8 cellular contexts compared by ENCODE assay signal in the genomic region with DNA sequence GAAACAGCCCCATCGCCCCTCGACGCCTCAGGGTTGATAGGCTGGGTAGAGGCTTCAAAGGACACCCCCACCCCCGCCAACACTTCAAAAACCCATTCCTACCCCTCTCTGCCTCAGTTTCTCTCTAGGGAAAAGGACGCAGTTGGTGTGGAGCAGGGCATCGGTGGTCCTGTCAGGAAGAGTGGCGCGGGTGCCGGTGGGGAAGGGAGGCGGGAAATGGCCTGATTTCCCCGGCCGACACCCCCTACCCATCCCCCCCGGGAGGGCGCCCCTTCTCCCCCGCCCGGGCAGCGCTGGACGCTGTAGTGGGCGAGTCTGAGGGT. TPM values are rescaled to one million over a fixed set of nuclear protein-coding genes. Genes with fewer than 3 reads are reported as not detected.
DNase-seq lines count a peak whose midpoint lies in the region; ATAC-seq and TF ChIP-seq lines count a peak whose summit lies in the region.

No MANE protein-coding gene starts in this region.

- peaks cover 11% of the 10 kb centered on the region for H3F3A ChIP-seq in SK-N-SH (replicated peaks; ENCODE audit: insufficient read depth)

- ATAC-seq in GM21825 (IDR thresholded peaks at IDR 0.05; ENCODE audit: unreplicated experiment): no peak

- H3K4me1 Mint-ChIP-seq in activated naive CD4-positive, alpha-beta T cell treated with anti-CD3 and anti-CD28 coated beads, Interleukin-2, amount 50 U/mL, for 24 hours: peaks cover 13% of the 10 kb centered on the region
- H3K4me1 Mint-ChIP-seq in glutamatergic neuron (ENCODE audit: low read depth, unreplicated experiment): peaks cover 16% of the 10 kb centered on the region

- H3K27me3 Mint-ChIP-seq in activated naive CD4-positive, alpha-beta T cell treated with anti-CD3 and anti-CD28 coated beads, Interleukin-2, amount 50 U/mL, for 24 hours: no peaks in the 10 kb centered on the region
- peaks cover 15% of the 10 kb centered on the region for H3K27me3 Mint-ChIP-seq in glutamatergic neuron (ENCODE audit: unreplicated experiment)

- no peaks in the 10 kb centered on the region for H4K20me1 ChIP-seq in SK-N-SH (ENCODE audit: insufficient read depth)

- H3K79me2 ChIP-seq in SK-N-SH (ENCODE audit: insufficient read depth): peaks cover 17% of the 10 kb centered on the region

- no peak for DNase-seq in activated naive CD4-positive, alpha-beta T cell treated with anti-CD3 and anti-CD28 coated beads, Interleukin-2, amount 50 U/mL, for 16 hours
- no peak for DNase-seq in SK-N-SH
- no peak for DNase-seq in glutamatergic neuron
- no peak for DNase-seq in spleen
- DNase-seq in AG20443 (ENCODE audit: low spot score): no peak
- no peak for DNase-seq in activated CD4-positive, alpha-beta T cell treated with anti-CD3 and anti-CD28 coated beads, Interleukin-2, amount 50 U/mL, for 1 hour

- H3K4me1 ChIP-seq in SK-N-SH (ENCODE audit: control insufficient read depth in 1 of 2, insufficient read depth in 2 of 2, low read depth in 1 of 2, low read length in 1 of 2) (peaks cover 0 to 16% of the 10 kb centered on the region in 2 experiments; a peak in 2 of 4 replicates), spleen (peaks cover 0 to 34% (median 24%) of the 10 kb centered on the region in 6 donors)

- no peak for TF ChIP-seq RAD21 in SK-N-SH (IDR thresholded peaks at IDR 0.05; ENCODE audit: low read length)

- WGBS in SK-N-SH (ENCODE audit: low lambda C conversion rate): 7% methylated on average over 3 of the region's 19 CpGs
- WGBS in spleen, 5 donors: 0 to 2% (median 1%) methylated on average over 6 to 19 of the region's 19 CpGs

- TF ChIP-seq CTCF in SK-N-SH (IDR thresholded peaks at IDR 0.05): no peak
- no peak for TF ChIP-seq CTCF in glutamatergic neuron (IDR thresholded peaks at IDR 0.05; ENCODE audit: partially characterized antibody, unreplicated experiment)
- TF ChIP-seq CTCF in spleen (IDR thresholded peaks at IDR 0.05 in 8 of 11, conservative IDR thresholded peaks at IDR 0.05 in 3 of 11): no peak

- H3K4me3 ChIP-seq in SK-N-SH (ENCODE audit: low read depth in 2 of 2, low read length in 1 of 2) (peak overlapping the region; percentile 62 to 88), spleen (peak overlapping the region; percentile 71 to 92 (median 80))

- peak overlapping the region; percentile 99 for H3K4me2 ChIP-seq in SK-N-SH

- POLR2A ChIA-PET in SK-N-SH (lab: Yijun Ruan, JAX): interaction anchor here (0.6 to 3.9 kb wide), 11 partner anchors 14 to 196 kb away, joined by 3 to 39 read pairs (median 7); a partner anchor contains a TSS

- CTCF ChIA-PET in SK-N-SH (lab: Yijun Ruan, JAX): interaction anchor here (1.8 to 5.6 kb wide), 3 partner anchors 8 to 50 kb away, joined by 5 to 65 read pairs (median 13); a partner anchor contains a TSS

- H3K9me3 ChIP-seq in SK-N-SH: no peaks in the 10 kb centered on the region; the same call in 1 of the 2 replicates
- no peaks in the 10 kb centered on the region for H3K9me3 ChIP-seq in spleen

- H3K4me3 Mint-ChIP-seq in activated naive CD4-positive, alpha-beta T cell treated with anti-CD3 and anti-CD28 coated beads, Interleukin-2, amount 50 U/mL, for 24 hours: peak overlapping the region; percentile 94
- H3K4me3 Mint-ChIP-seq in glutamatergic neuron (ENCODE audit: unreplicated experiment): peak overlapping the region; percentile 83

- intact Hi-C loops in spleen (cut with DNase I; ENCODE audit: low total_unique reads): no loop called here

- no peaks in the 10 kb centered on the region for H3K36me3 Mint-ChIP-seq in activated naive CD4-positive, alpha-beta T cell treated with anti-CD3 and anti-CD28 coated beads, Interleukin-2, amount 50 U/mL, for 24 hours
- no peaks in the 10 kb centered on the region for H3K36me3 Mint-ChIP-seq in glutamatergic neuron (ENCODE audit: unreplicated experiment)

- H3K27ac ChIP-seq in SK-N-SH (ENCODE audit: low read depth in 2 of 2, low read length in 1 of 2): peak overlapping the region; percentile 97 to 98
- H3K27ac ChIP-seq in spleen: peak overlapping the region; percentile 57 to 90 (median 85)

- H3K36me3 ChIP-seq in SK-N-SH (replicated peaks in 1 of 2; ENCODE audit: control insufficient read depth in 1 of 2, insufficient read depth in 2 of 2, low read length in 1 of 2) (peaks cover 6 to 11% of the 10 kb centered on the region in 2 experiments), spleen (peaks cover 0 to 15% (median 0%) of the 10 kb centered on the region in 6 donors)

- no peak overlapping the region; the same call in 1 of the 2 replicates for H2AFZ ChIP-seq in SK-N-SH (ENCODE audit: low read depth)

- H3K9ac ChIP-seq in SK-N-SH: peak overlapping the region; percentile 93

- no peaks in the 10 kb centered on the region for H3K9me3 Mint-ChIP-seq in activated naive CD4-positive, alpha-beta T cell treated with anti-CD3 and anti-CD28 coated beads, Interleukin-2, amount 50 U/mL, for 24 hours
- H3K9me3 Mint-ChIP-seq in glutamatergic neuron (ENCODE audit: unreplicated experiment): peaks cover 17% of the 10 kb centered on the region

- TF ChIP-seq POLR2A in spleen (IDR thresholded peaks at IDR 0.05): no peak

- H3K27me3 ChIP-seq in SK-N-SH (ENCODE audit: insufficient read depth): no peaks in the 10 kb centered on the region
- peaks cover 0 to 9% (median 0%) of the 10 kb centered on the region in 7 donors for H3K27me3 ChIP-seq in spleen (replicated peaks in 1 of 7)

- TF ChIP-seq EP300 in SK-N-SH (IDR thresholded peaks at IDR 0.05; ENCODE audit: borderline replicate concordance in 1 of 2, low read depth in 1 of 2, low read length in 1 of 2): no peak

- H3K27ac Mint-ChIP-seq in activated naive CD4-positive, alpha-beta T cell treated with anti-CD3 and anti-CD28 coated beads, Interleukin-2, amount 50 U/mL, for 24 hours: no peak overlapping the region
- peak overlapping the region; percentile 100 for H3K27ac Mint-ChIP-seq in glutamatergic neuron (ENCODE audit: unreplicated experiment)

- no peaks in the 10 kb centered on the region for H3K9me2 ChIP-seq in SK-N-SH

TF ChIP-seq in SK-N-SH, 30 proteins besides CTCF, POLR2A, EP300 and RAD21:
- TF ChIP-seq MEF2A (IDR thresholded peaks at IDR 0.05; ENCODE audit: borderline replicate concordance, low read depth) (no peak), EZH2phosphoT487 (IDR thresholded peaks at IDR 0.05; ENCODE audit: borderline replicate concordance, low read depth) (no peak)

RNA-seq across cellular contexts. Expression of a gene that starts 0.4 kb away (rescaled TPM):
- polyA plus RNA-seq in SK-N-SH (2012; rRNA removed): 88.6 and 146 TPM in 2 replicates
- 54.7 and 100 TPM in 2 replicates for polyA plus RNA-seq in SK-N-SH (2012; cell fraction: cytosol; rRNA removed)
- polyA plus RNA-seq in SK-N-SH (2012; cell fraction: nucleus; rRNA removed): 63.6 and 88.9 TPM in 2 replicates
- 89.3 TPM for total RNA-seq in glutamatergic neuron (ENCODE audit: unreplicated experiment)
- 10 to 100 TPM; 10.9 to 26.3 (median 18.2) TPM for total RNA-seq in spleen
- 10 to 100 TPM; 10.5 to 13.4 (median 12.8) TPM for polyA plus RNA-seq in spleen

RNA-seq across cellular contexts. Expression of a gene that starts 21.9 kb away (rescaled TPM):
- polyA plus RNA-seq in SK-N-SH (2012; rRNA removed) (7.0 and 11.3 TPM in 2 replicates), spleen (1 to 10 TPM; 3.2 to 4.9 (median 3.4) TPM)
- polyA plus RNA-seq in SK-N-SH (2012; cell fraction: cytosol; rRNA removed): 7.9 and 10.8 TPM in 2 replicates
- 44.6 and 55.2 TPM in 2 replicates for polyA plus RNA-seq in SK-N-SH (2012; cell fraction: nucleus; rRNA removed)
- total RNA-seq in glutamatergic neuron (ENCODE audit: unreplicated experiment) (67.0 TPM), spleen (10 to 100 TPM in 2 of 7 donors, 1 to 10 TPM in 5; 4.5 to 12.5 (median 8.3) TPM)

RNA-seq across cellular contexts. Expression of a gene that starts 33.3 kb away (rescaled TPM):
- 13.2 and 16.6 TPM in 2 replicates for polyA plus RNA-seq in SK-N-SH (2012; rRNA removed)
- polyA plus RNA-seq in SK-N-SH (2012; cell fraction: cytosol; rRNA removed): 7.2 and 12.0 TPM in 2 replicates
- polyA plus RNA-seq in SK-N-SH (2012; cell fraction: nucleus; rRNA removed): 14.4 and 14.8 TPM in 2 replicates
- 29.3 TPM for total RNA-seq in glutamatergic neuron (ENCODE audit: unreplicated experiment)
- total RNA-seq in spleen: 10 to 100 TPM in 4 of 7 donors, 1 to 10 TPM in 3; 8.3 to 25.7 (median 12.0) TPM
- 10 to 100 TPM in 2 of 3 donors, 1 to 10 TPM in 1; 5.7 to 11.7 (median 11.6) TPM for polyA plus RNA-seq in spleen

RNA-seq across cellular contexts. Expression of a gene that starts 49.9 kb away (rescaled TPM):
- polyA plus RNA-seq in SK-N-SH (2012; rRNA removed) (9.0 and 9.5 TPM in 2 replicates), spleen (10 to 100 TPM; 18.7 to 22.2 (median 19.5) TPM)
- 8.7 and 10.1 TPM in 2 replicates for polyA plus RNA-seq in SK-N-SH (2012; cell fraction: cytosol; rRNA removed)
- polyA plus RNA-seq in SK-N-SH (2012; cell fraction: nucleus; rRNA removed): 9.4 and 10.3 TPM in 2 replicates
- total RNA-seq in glutamatergic neuron (ENCODE audit: unreplicated experiment) (15.3 TPM), spleen (10 to 100 TPM; 17.4 to 26.6 (median 23.6) TPM)

RNA-seq across cellular contexts. Expression of a gene that starts 56.7 kb away (rescaled TPM):
- polyA plus RNA-seq in SK-N-SH (2012; rRNA removed) (16.6 and 19.4 TPM in 2 replicates), spleen (1 to 10 TPM; 3.8 to 5.4 (median 4.4) TPM)
- 11.7 and 12.4 TPM in 2 replicates for polyA plus RNA-seq in SK-N-SH (2012; cell fraction: cytosol; rRNA removed)
- 39.5 and 59.8 TPM in 2 replicates for polyA plus RNA-seq in SK-N-SH (2012; cell fraction: nucleus; rRNA removed)
- total RNA-seq in glutamatergic neuron (ENCODE audit: unreplicated experiment) (61.1 TPM), spleen (10 to 100 TPM in 1 of 7 donors, 1 to 10 TPM in 6; 2.3 to 10.4 (median 7.3) TPM)
